12 cellular contexts compared by ENCODE assay signal in genomic region chr19:35844482-35845214, GRCh38. TPM values are rescaled to one million over a fixed set of nuclear protein-coding genes. Genes with fewer than 3 reads are reported as not detected.
DNase-seq lines count a peak whose midpoint lies in the region; ATAC-seq and TF ChIP-seq lines count a peak whose summit lies in the region.
"Had no signal": no experiment of that assay in that cellular context is flagged by ENCODE, and none has a peak within 500 bp of the region (broad histone marks: within the 10 kb centered on the region; RNA-seq: fewer than 3 reads in every experiment).

No MANE protein-coding gene starts in this region.

- peak overlapping the region; percentile 59 for H3K4me3 Mint-ChIP-seq in MCF 10A (ENCODE audit: unreplicated experiment)
- peak overlapping the region; percentile 59 for H3K4me3 Mint-ChIP-seq in activated naive CD8-positive, alpha-beta T cell treated with anti-CD3 and anti-CD28 coated beads for 36 hours
- peak overlapping the region; percentile 46 for H3K4me3 Mint-ChIP-seq in mesothelial cell of epicardium

- TF ChIP-seq CTCF in MCF 10A (IDR thresholded peaks at IDR 0.05; ENCODE audit: unreplicated experiment) (no peak), mammary epithelial cell (conservative IDR thresholded peaks at IDR 0.05 in 1 of 2, IDR thresholded peaks at IDR 0.05 in 1 of 2; ENCODE audit: extremely low read depth in 1 of 2, insufficient read depth in 1 of 2, low read depth in 1 of 2, low read length in 2 of 2) (no peak), mesothelial cell of epicardium (IDR thresholded peaks at IDR 0.05; ENCODE audit: unreplicated experiment) (no peak)

- CTCF ChIA-PET in MCF 10A (lab: Yijun Ruan, JAX) (no interaction called here), mammary epithelial cell (lab: Charles Lee; ENCODE audit: low non-redundant PET) (no interaction called here)

- no peaks in the 10 kb centered on the region for H3K9me3 ChIP-seq in mammary epithelial cell (replicated peaks; ENCODE audit: insufficient read depth, low read length)

- H3K9ac ChIP-seq in mammary epithelial cell (ENCODE audit: insufficient read depth, low read length) = no peak overlapping the region
- H3K9ac ChIP-seq: BLaER1 had no signal

- POLR2A ChIA-PET in MCF 10A (lab: Yijun Ruan, JAX) = interaction anchor here (0.5 kb wide), 1 partner anchor 165 kb away, joined by 4 read pairs; no protein-coding TSS in a partner anchor

- H3K79me2 ChIP-seq in mammary epithelial cell (ENCODE audit: insufficient read depth, low read length) = no peaks in the 10 kb centered on the region

- no peak for DNase-seq in MCF 10A (ENCODE audit: unreplicated experiment)
- no peak for DNase-seq in mammary epithelial cell
- DNase-seq in activated naive CD8-positive, alpha-beta T cell treated with anti-CD3 and anti-CD28 coated beads for 36 hours = no peak
- no peak for DNase-seq in mesothelial cell of epicardium (ENCODE audit: low spot score in 2 of 2, unreplicated experiment in 2 of 2)
- no peak for DNase-seq in mesenteric fat pad (ENCODE audit: low spot score)
- DNase-seq: activated naive CD4-positive, alpha-beta T cell treated with Interleukin-2 at 50 U/mL for 16 hours; kidney glomerular epithelial cell; NCI-H1436 had no signal

- no peak overlapping the region for H2AFZ ChIP-seq in mammary epithelial cell (ENCODE audit: low read depth, low read length)

- H3K4me3 ChIP-seq in mammary epithelial cell (replicated peaks in 1 of 3; ENCODE audit: insufficient read depth in 1 of 3, low read depth in 2 of 3, low read length in 3 of 3) = no peak overlapping the region
- H3K4me3 ChIP-seq: BLaER1 had no signal

- peaks cover 3% of the 10 kb centered on the region for H3K27me3 ChIP-seq in mammary epithelial cell (ENCODE audit: insufficient read depth, low read length)

- dilution Hi-C loops in mammary epithelial cell (cut with HindIII; ENCODE audit: low sequenced_read_pairs) = no loop called here

- 67% methylated on average over 16 of the region's 16 CpGs for WGBS in mammary epithelial cell (ENCODE audit: low coverage, missing lambda C conversion rate)

- H3K4me1 Mint-ChIP-seq in MCF 10A (ENCODE audit: insufficient read depth, unreplicated experiment) (peaks cover 11% of the 10 kb centered on the region), mesothelial cell of epicardium (peaks cover 17% of the 10 kb centered on the region)
- peaks cover 8% of the 10 kb centered on the region for H3K4me1 Mint-ChIP-seq in activated naive CD8-positive, alpha-beta T cell treated with anti-CD3 and anti-CD28 coated beads for 36 hours

- BruUV-seq in MCF 10A (replicated peaks; lab: Mats Ljungman, UMichigan) = no TSS peak
- no TSS peak for BruUV-seq in mammary epithelial cell (replicated peaks; lab: Mats Ljungman, UMichigan)

- H3K27me3 Mint-ChIP-seq in MCF 10A (ENCODE audit: insufficient read depth, unreplicated experiment) (peaks cover 48% of the 10 kb centered on the region), mesothelial cell of epicardium (ENCODE audit: low read depth) (peaks cover 86% of the 10 kb centered on the region)
- peaks cover 70% of the 10 kb centered on the region for H3K27me3 Mint-ChIP-seq in activated naive CD8-positive, alpha-beta T cell treated with anti-CD3 and anti-CD28 coated beads for 36 hours

- peaks cover 11% of the 10 kb centered on the region for H3K9me3 Mint-ChIP-seq in MCF 10A (ENCODE audit: unreplicated experiment)
- no peaks in the 10 kb centered on the region for H3K9me3 Mint-ChIP-seq in activated naive CD8-positive, alpha-beta T cell treated with anti-CD3 and anti-CD28 coated beads for 36 hours
- H3K9me3 Mint-ChIP-seq in mesothelial cell of epicardium = no peaks in the 10 kb centered on the region

- in situ Hi-C loops in mammary epithelial cell (cut with MboI; ENCODE audit: low sequenced_read_pairs in 2 of 2) = no loop called here

- no peaks in the 10 kb centered on the region for H3K36me3 ChIP-seq in mammary epithelial cell (ENCODE audit: insufficient read depth, low read length)
- H3K36me3 ChIP-seq: BLaER1 had no signal

- H3K27ac ChIP-seq in mammary epithelial cell (ENCODE audit: insufficient read depth, low read depth, low read length) = no peak overlapping the region
- H3K27ac ChIP-seq: BLaER1 had no signal

- ATAC-seq in HG02885 (IDR thresholded peaks at IDR 0.05; ENCODE audit: poor library complexity, unreplicated experiment) (no peak), HG03159 (IDR thresholded peaks at IDR 0.05; ENCODE audit: unreplicated experiment) (no peak), HG02678 (IDR thresholded peaks at IDR 0.05; ENCODE audit: unreplicated experiment) (no peak)

- intact Hi-C loops in MCF 10A (cut with micrococcal nuclease) (no loop called here), mammary epithelial cell (cut with micrococcal nuclease) (no loop called here)

- H3K36me3 Mint-ChIP-seq in MCF 10A (ENCODE audit: insufficient read depth, unreplicated experiment) (peaks cover 6% of the 10 kb centered on the region), mesothelial cell of epicardium (no peaks in the 10 kb centered on the region)
- no peaks in the 10 kb centered on the region for H3K36me3 Mint-ChIP-seq in activated naive CD8-positive, alpha-beta T cell treated with anti-CD3 and anti-CD28 coated beads for 36 hours

- H3K27ac Mint-ChIP-seq in MCF 10A (ENCODE audit: low read depth, unreplicated experiment) (no peak overlapping the region), mesothelial cell of epicardium (no peak overlapping the region)
- H3K27ac Mint-ChIP-seq in activated naive CD8-positive, alpha-beta T cell treated with anti-CD3 and anti-CD28 coated beads for 36 hours = no peak overlapping the region

- H3K4me1 ChIP-seq in mammary epithelial cell (ENCODE audit: insufficient read depth, low read length) = peaks cover 11% of the 10 kb centered on the region
- H3K4me1 ChIP-seq: BLaER1 had no signal

- H3K4me2 ChIP-seq in mammary epithelial cell (ENCODE audit: insufficient read depth, low read depth, low read length) = no peak overlapping the region
- H3K4me2 ChIP-seq: BLaER1 had no signal

- H4K20me1 ChIP-seq in mammary epithelial cell (ENCODE audit: insufficient read depth, low read length) = no peaks in the 10 kb centered on the region
- H4K20me1 ChIP-seq: BLaER1 had no signal

RNA-seq across cellular contexts. Expression of gene NPHS1, which starts 7.7 kb away (rescaled TPM):
- total RNA-seq in MCF 10A (2022) (not detected in 2 replicates), mammary epithelial cell (not detected), mesothelial cell of epicardium (0.23 to 0.72 TPM (median 0.51 TPM) in 3 replicates), mesenteric fat pad (not detected)
- not detected for polyA plus RNA-seq in mammary epithelial cell
- polyA minus RNA-seq in mammary epithelial cell = not detected
- total RNA-seq in activated naive CD8-positive, alpha-beta T cell treated with anti-CD3 and anti-CD28 coated beads for 36 hours = under 1 TPM; 0.36 to 0.49 TPM

RNA-seq across cellular contexts. Expression of gene KIRREL2, which starts 12.1 kb away (rescaled TPM):
- total RNA-seq in MCF 10A (2022) (not detected in 2 replicates), mammary epithelial cell (not detected), mesothelial cell of epicardium (1.4 TPM in 3 replicates), mesenteric fat pad (not detected)
- polyA plus RNA-seq in mammary epithelial cell = 0.02 TPM
- polyA minus RNA-seq in mammary epithelial cell = not detected
- 1 to 10 TPM; 2.3 to 2.4 TPM for total RNA-seq in activated naive CD8-positive, alpha-beta T cell treated with anti-CD3 and anti-CD28 coated beads for 36 hours

RNA-seq across cellular contexts. Expression of gene APLP1, which starts 23.7 kb away (rescaled TPM):
- 1.3 and 2.4 TPM in 2 replicates for total RNA-seq in MCF 10A (2022)
- 1 to 10 TPM; 4.8 to 9.5 TPM for total RNA-seq in mammary epithelial cell
- 4.4 TPM for polyA plus RNA-seq in mammary epithelial cell
- polyA minus RNA-seq in mammary epithelial cell = not detected
- total RNA-seq in activated naive CD8-positive, alpha-beta T cell treated with anti-CD3 and anti-CD28 coated beads for 36 hours = under 1 TPM; 0.68 to 0.88 TPM
- total RNA-seq in mesothelial cell of epicardium = 137 to 151 TPM (median 146 TPM) in 3 replicates
- total RNA-seq in mesenteric fat pad = 3.5 TPM

RNA-seq across cellular contexts. Expression of gene PRODH2, which starts 32.0 kb away (rescaled TPM):
- total RNA-seq in MCF 10A (2022) (not detected in 2 replicates), mammary epithelial cell (not detected), mesothelial cell of epicardium (not detected in 3 replicates), mesenteric fat pad (not detected)
- not detected for polyA plus RNA-seq in mammary epithelial cell
- polyA minus RNA-seq in mammary epithelial cell = not detected
- total RNA-seq in activated naive CD8-positive, alpha-beta T cell treated with anti-CD3 and anti-CD28 coated beads for 36 hours = not detected

RNA-seq across cellular contexts. Expression of gene NFKBID, which starts 55.7 kb away (rescaled TPM):
- 6.4 and 8.4 TPM in 2 replicates for total RNA-seq in MCF 10A (2022)
- total RNA-seq in mammary epithelial cell = 10 to 100 TPM; 10.4 to 11.5 TPM
- polyA plus RNA-seq in mammary epithelial cell = 4.5 TPM
- polyA minus RNA-seq in mammary epithelial cell = 15.6 TPM
- total RNA-seq in activated naive CD8-positive, alpha-beta T cell treated with anti-CD3 and anti-CD28 coated beads for 36 hours = 10 to 100 TPM; 72.2 to 73.7 TPM
- total RNA-seq in mesothelial cell of epicardium = 16.3 to 18.9 TPM (median 17.1 TPM) in 3 replicates
- 33.3 TPM for total RNA-seq in mesenteric fat pad

Comparison
In these comparisons a context has a peak if more than half of its experiments do, and no peak if none do; other contexts are left out.
1. RNA of gene APLP1, which starts 23.7 kb away (total RNA-seq): 137 to 151 TPM in mesothelial cell of epicardium; 4.8 to 9.5 TPM in mammary epithelial cell, 3.5 TPM in mesenteric fat pad (single experiment), 1.3 to 2.4 TPM in MCF 10A and 0.68 to 0.88 TPM in activated naive CD8-positive, alpha-beta T cell treated with anti-CD3 and anti-CD28 coated beads for 36 hours; every median in the first group is over 10 times any median in the second.
2. Peak in every context shown above with its lines, with median percentiles within 50 percentile points of each other: H3K4me3 Mint-ChIP-seq.